ENCODE assay signal across 2 cellular contexts in genomic region chr5:153623117-153623516, GRCh38.
TF ChIP-seq lines count a peak whose summit lies in the region.

No MANE protein-coding gene starts in this region.

TF ChIP-seq in IMR-90, 13 proteins besides CTCF, POLR2A, EP300 and RAD21 (continued from another document):
- TF ChIP-seq CEBPB (IDR thresholded peaks at IDR 0.05; ENCODE audit: low read depth, low read length) (no peak), ELK1 (IDR thresholded peaks at IDR 0.05; ENCODE audit: borderline replicate concordance, low read depth, low read length) (no peak), RFX5 (IDR thresholded peaks at IDR 0.05; ENCODE audit: low read depth, low read length) (no peak), MXI1 (IDR thresholded peaks at IDR 0.05; ENCODE audit: borderline replicate concordance, low read depth, low read length) (no peak), BHLHE40 (IDR thresholded peaks at IDR 0.05; ENCODE audit: low read depth, low read length) (no peak), NFE2L2 (IDR thresholded peaks at IDR 0.05; ENCODE audit: low read depth, low read length) (no peak), MAZ (IDR thresholded peaks at IDR 0.05; ENCODE audit: borderline replicate concordance, low read depth, low read length) (no peak)

TF ChIP-seq in WTC11, 78 proteins besides CTCF, POLR2A, EP300 and RAD21 (continued from another document):
- no peak for TF ChIP-seq ZNF425 (CRISPR knock-in tag; conservative IDR thresholded peaks at IDR 0.05)
